23 cellular contexts compared by ENCODE assay signal in genomic region chr15:67708500-67708899, GRCh38.
"Had no signal": no experiment of that assay in that cellular context is flagged by ENCODE, and none has a peak within 500 bp of the region (broad histone marks: within the 10 kb centered on the region; RNA-seq: fewer than 3 reads in every experiment).

No MANE protein-coding gene starts in this region.

- H3K27ac ChIP-seq: foreskin keratinocyte, left ventricle myocardium inferior, neutrophil, psoas muscle, right lobe of liver, spleen, tibial nerve, upper lobe of right lung, vagina had no signal

- H3K4me3 Mint-ChIP-seq: endodermal cell; immature natural killer cell; nephron; stimulated activated memory B cell treated with anti-CD40 and anti-IgM and Interleukin-4, amounts not matched to agents 10 μg/mL and 1 μg/mL and 100 μg/mL, for 72 hours; stimulated activated naive CD8-positive, alpha-beta T cell treated with anti-CD3 and anti-CD28 coated beads, Interleukin-15, Interleukin-2, amounts not matched to agents 100 ng/mL and 50 ng/mL, for 24 hours had no signal

- H3K9me3 Mint-ChIP-seq: endodermal cell; immature natural killer cell; nephron; stimulated activated memory B cell treated with anti-CD40 and anti-IgM and Interleukin-4, amounts not matched to agents 10 μg/mL and 1 μg/mL and 100 μg/mL, for 72 hours; stimulated activated naive CD8-positive, alpha-beta T cell treated with anti-CD3 and anti-CD28 coated beads, Interleukin-15, Interleukin-2, amounts not matched to agents 100 ng/mL and 50 ng/mL, for 24 hours had no signal

- H3K4me1 ChIP-seq: foreskin keratinocyte, left ventricle myocardium inferior, psoas muscle, right lobe of liver, spleen, tibial nerve, upper lobe of right lung, vagina had no signal

- H3K9me3 ChIP-seq: left ventricle myocardium inferior, neutrophil, psoas muscle, right lobe of liver, spleen, tibial nerve, upper lobe of right lung, vagina had no signal

- H3K27me3 Mint-ChIP-seq: stimulated activated memory B cell treated with anti-CD40 and anti-IgM and Interleukin-4, amounts not matched to agents 10 μg/mL and 1 μg/mL and 100 μg/mL, for 72 hours; stimulated activated naive CD8-positive, alpha-beta T cell treated with anti-CD3 and anti-CD28 coated beads, Interleukin-15, Interleukin-2, amounts not matched to agents 100 ng/mL and 50 ng/mL, for 24 hours had no signal

- DNase-seq: effector CD4-positive, alpha-beta T cell; endodermal cell; erythroblast; foreskin keratinocyte; immature natural killer cell; left ventricle myocardium inferior; mesenchymal stem cell; midbrain; psoas muscle; retina; right lobe of liver; spleen; stimulated activated CD4-positive, alpha-beta T cell treated with anti-CD3 and anti-CD28 coated beads, Interleukin-15, amount 100 ng/mL, for 24 hours; stimulated activated CD4-positive, alpha-beta T cell treated with anti-CD3 and anti-CD28 coated beads, Interleukin-1b, Interleukin-23, amount 100 ng/mL, for 48 hours; stimulated activated CD4-positive, alpha-beta T cell treated with anti-CD3 and anti-CD28 coated beads, Interleukin-4, amount 100 ng/mL, for 24 hours; upper lobe of right lung had no signal

- H3K4me1 Mint-ChIP-seq: immature natural killer cell; stimulated activated memory B cell treated with anti-CD40 and anti-IgM and Interleukin-4, amounts not matched to agents 10 μg/mL and 1 μg/mL and 100 μg/mL, for 72 hours had no signal

- H3K4me3 ChIP-seq: left ventricle myocardium inferior, lung, psoas muscle, right lobe of liver, spleen, tibial nerve, upper lobe of right lung, vagina had no signal

- ATAC-seq: foreskin keratinocyte; psoas muscle; right lobe of liver; stimulated activated memory B cell treated with anti-CD40 and anti-IgM and Interleukin-4, amounts not matched to agents 10 μg/mL and 1 μg/mL and 100 μg/mL, for 72 hours; upper lobe of right lung had no signal

- H3K27me3 ChIP-seq: foreskin keratinocyte, neutrophil, right lobe of liver, spleen, tibial nerve, upper lobe of right lung, vagina had no signal

- H3K27ac Mint-ChIP-seq: endodermal cell; immature natural killer cell; nephron; stimulated activated memory B cell treated with anti-CD40 and anti-IgM and Interleukin-4, amounts not matched to agents 10 μg/mL and 1 μg/mL and 100 μg/mL, for 72 hours; stimulated activated naive CD8-positive, alpha-beta T cell treated with anti-CD3 and anti-CD28 coated beads, Interleukin-15, Interleukin-2, amounts not matched to agents 100 ng/mL and 50 ng/mL, for 24 hours had no signal

- H3K36me3 ChIP-seq: neutrophil, right lobe of liver, vagina had no signal
